ENCODE assay signal across 19 cellular contexts in the genomic region with DNA sequence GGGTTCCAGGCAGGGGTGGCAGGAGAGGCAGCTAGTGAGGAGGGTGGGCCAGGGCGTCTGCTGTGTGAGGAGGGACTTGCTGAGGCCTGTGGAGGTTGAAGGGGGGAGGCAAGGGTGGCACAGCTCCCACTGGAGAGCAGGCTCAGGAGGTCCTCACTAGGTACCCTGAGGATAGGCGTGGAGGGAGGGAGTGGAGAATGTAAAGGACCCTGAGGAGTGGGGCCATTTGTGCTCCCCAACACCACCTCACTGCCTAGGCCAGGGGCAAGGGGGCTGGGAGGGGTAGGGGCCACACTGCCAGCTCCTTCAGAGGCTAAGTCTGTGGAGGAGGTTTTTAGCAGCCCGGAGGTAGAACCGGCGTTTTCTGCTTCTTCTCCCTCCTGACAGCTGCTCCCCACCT.
DNase-seq lines count a peak whose midpoint lies in the region; ATAC-seq and TF ChIP-seq lines count a peak whose summit lies in the region.
"Had no signal": no experiment of that assay in that cellular context is flagged by ENCODE, and none has a peak within 500 bp of the region (broad histone marks: within the 10 kb centered on the region; RNA-seq: fewer than 3 reads in every experiment).

No MANE protein-coding gene starts in this region.

- TF ChIP-seq EP300 in esophagus muscularis mucosa (IDR thresholded peaks at IDR 0.05), result no peak

- no peak for TF ChIP-seq POLR2A in esophagus muscularis mucosa (IDR thresholded peaks at IDR 0.05; ENCODE audit: low read depth)

- intact Hi-C loops in natural killer cell (cut with micrococcal nuclease), result no loop called here
- intact Hi-C loops in esophagus muscularis mucosa (cut with DNase I), result no loop called here
- intact Hi-C loops in aorta (cut with DNase I), result no loop called here
- intact Hi-C loops in activated naive CD4-positive, alpha-beta T cell treated with anti-CD3 and anti-CD28 coated beads for 36 hours (cut with micrococcal nuclease), result no loop called here

- H3K27ac Mint-ChIP-seq in natural killer cell treated with Interleukin-12 subunit alpha and Interleukin-12 subunit beta and Interleukin-15 and Interleukin-18, amount 100 ng/mL, for 72 hours, result no peak overlapping the region
- H3K27ac Mint-ChIP-seq in natural killer cell, result no peak overlapping the region
- H3K27ac Mint-ChIP-seq in osteocyte (ENCODE audit: unreplicated experiment), result no peak overlapping the region
- no peak overlapping the region for H3K27ac Mint-ChIP-seq in activated naive CD4-positive, alpha-beta T cell treated with anti-CD3 and anti-CD28 coated beads for 36 hours
- H3K27ac Mint-ChIP-seq: CD4-positive, alpha-beta memory T cell had no signal

- H3K36me3 ChIP-seq in esophagus muscularis mucosa, result no peaks in the 10 kb centered on the region
- H3K36me3 ChIP-seq in aorta (ENCODE audit: control insufficient read depth in 1 of 2, insufficient read depth in 2 of 2, low read length in 1 of 2), result no peaks in the 10 kb centered on the region

- H3K4me3 Mint-ChIP-seq in natural killer cell treated with Interleukin-12 subunit alpha and Interleukin-12 subunit beta and Interleukin-15 and Interleukin-18, amount 100 ng/mL, for 72 hours, result no peak overlapping the region
- H3K4me3 Mint-ChIP-seq in natural killer cell (no peak overlapping the region), osteocyte (ENCODE audit: unreplicated experiment) (no peak overlapping the region)
- no peak overlapping the region for H3K4me3 Mint-ChIP-seq in activated naive CD4-positive, alpha-beta T cell treated with anti-CD3 and anti-CD28 coated beads for 36 hours
- H3K4me3 Mint-ChIP-seq: CD4-positive, alpha-beta memory T cell had no signal

- 65% methylated on average over 4 of the region's 5 CpGs for WGBS in esophagus muscularis mucosa
- WGBS in aorta, 2 donors, result 80 to 84% methylated on average over 5 of the region's 5 CpGs

- no peak overlapping the region for H3K4me3 ChIP-seq in esophagus muscularis mucosa
- no peak overlapping the region for H3K4me3 ChIP-seq in aorta (ENCODE audit: low read length in 2 of 2)

- H3K36me3 Mint-ChIP-seq in natural killer cell treated with Interleukin-12 subunit alpha and Interleukin-12 subunit beta and Interleukin-15 and Interleukin-18, amount 100 ng/mL, for 72 hours, result no peaks in the 10 kb centered on the region
- no peaks in the 10 kb centered on the region for H3K36me3 Mint-ChIP-seq in natural killer cell
- no peaks in the 10 kb centered on the region for H3K36me3 Mint-ChIP-seq in osteocyte (ENCODE audit: unreplicated experiment)
- no peaks in the 10 kb centered on the region for H3K36me3 Mint-ChIP-seq in activated naive CD4-positive, alpha-beta T cell treated with anti-CD3 and anti-CD28 coated beads for 36 hours (ENCODE audit: low read depth)
- H3K36me3 Mint-ChIP-seq: CD4-positive, alpha-beta memory T cell had no signal

- no peak overlapping the region for H3K27ac ChIP-seq in esophagus muscularis mucosa (replicated peaks in 1 of 4)
- no peak overlapping the region for H3K27ac ChIP-seq in aorta (ENCODE audit: low read depth in 1 of 2, low read length in 2 of 2)
- H3K27ac ChIP-seq: 22Rv1 had no signal

- H3K4me1 ChIP-seq in esophagus muscularis mucosa (no peaks in the 10 kb centered on the region), aorta (ENCODE audit: control insufficient read depth in 1 of 2, insufficient read depth in 2 of 2, low read length in 2 of 2) (no peaks in the 10 kb centered on the region)

- no peaks in the 10 kb centered on the region for H3K4me1 Mint-ChIP-seq in natural killer cell treated with Interleukin-12 subunit alpha and Interleukin-12 subunit beta and Interleukin-15 and Interleukin-18, amount 100 ng/mL, for 72 hours (ENCODE audit: low read depth in 2 of 2)
- H3K4me1 Mint-ChIP-seq in natural killer cell (no peaks in the 10 kb centered on the region), osteocyte (ENCODE audit: unreplicated experiment) (peaks cover 2% of the 10 kb centered on the region)
- no peaks in the 10 kb centered on the region for H3K4me1 Mint-ChIP-seq in activated naive CD4-positive, alpha-beta T cell treated with anti-CD3 and anti-CD28 coated beads for 36 hours (ENCODE audit: low read depth)
- H3K4me1 Mint-ChIP-seq: CD4-positive, alpha-beta memory T cell had no signal

- H3K27me3 Mint-ChIP-seq in natural killer cell treated with Interleukin-12 subunit alpha and Interleukin-12 subunit beta and Interleukin-15 and Interleukin-18, amount 100 ng/mL, for 72 hours, result peaks cover 0 to 4% of the 10 kb centered on the region in 2 donors
- H3K27me3 Mint-ChIP-seq in natural killer cell (ENCODE audit: low read depth in 2 of 2) (peaks cover 0 to 7% of the 10 kb centered on the region in 2 donors), osteocyte (ENCODE audit: unreplicated experiment) (peaks cover 6% of the 10 kb centered on the region)
- no peaks in the 10 kb centered on the region for H3K27me3 Mint-ChIP-seq in activated naive CD4-positive, alpha-beta T cell treated with anti-CD3 and anti-CD28 coated beads for 36 hours (ENCODE audit: low read depth)

- H3K9me3 ChIP-seq in esophagus muscularis mucosa (no peaks in the 10 kb centered on the region), aorta (ENCODE audit: control insufficient read depth, low read length) (no peaks in the 10 kb centered on the region)

- TF ChIP-seq CTCF in natural killer cell (IDR thresholded peaks at IDR 0.05), result no peak
- TF ChIP-seq CTCF in esophagus muscularis mucosa (IDR thresholded peaks at IDR 0.05), result no peak
- no peak for TF ChIP-seq CTCF in osteocyte (IDR thresholded peaks at IDR 0.05)

- no peaks in the 10 kb centered on the region for H3K9me3 Mint-ChIP-seq in natural killer cell treated with Interleukin-12 subunit alpha and Interleukin-12 subunit beta and Interleukin-15 and Interleukin-18, amount 100 ng/mL, for 72 hours
- H3K9me3 Mint-ChIP-seq in natural killer cell (no peaks in the 10 kb centered on the region), osteocyte (ENCODE audit: unreplicated experiment) (no peaks in the 10 kb centered on the region)
- H3K9me3 Mint-ChIP-seq in activated naive CD4-positive, alpha-beta T cell treated with anti-CD3 and anti-CD28 coated beads for 36 hours, result no peaks in the 10 kb centered on the region

- ATAC-seq in natural killer cell treated with Interleukin-12 subunit alpha and Interleukin-12 subunit beta and Interleukin-15 and Interleukin-18, amount 100 ng/mL, for 72 hours, result peak; percentile 15 to 43
- ATAC-seq in natural killer cell (no peak), aorta (ENCODE audit: low FRiP score) (peak; percentile 28)

- DNase-seq in natural killer cell treated with Interleukin-12 subunit alpha and Interleukin-12 subunit beta and Interleukin-15 and Interleukin-18, amount 100 ng/mL, for 72 hours (ENCODE audit: low spot score), result no peak
- DNase-seq in natural killer cell (no peak), esophagus muscularis mucosa (ENCODE audit: extremely low spot score) (peak; percentile 86), osteocyte (ENCODE audit: extremely low spot score, unreplicated experiment) (peak; percentile 73), aorta (no peak), NCI-H2081 (lab: John Stamatoyannopoulos, UW) (no peak)
- DNase-seq in activated naive CD4-positive, alpha-beta T cell treated with anti-CD3 and anti-CD28 coated beads for 36 hours, result no peak
- no peak for DNase-seq in activated CD4-positive, alpha-beta T cell treated with anti-CD3 and anti-CD28 coated beads, Interleukin-2, amount 50 U/mL, for 48 hours
- DNase-seq: AML-193; Calu3; CD4-positive, alpha-beta memory T cell; COR-L47; DMS53; DMS79 treated with DMSO at 0.1 percent for 48 hours; GF-D8; GOT3; H7; HCEC 1CT had no signal

- CTCF ChIA-PET in activated naive CD4-positive, alpha-beta T cell treated with anti-CD3 and anti-CD28 coated beads for 36 hours (lab: Charles Lee), result no interaction called here

- H3K27me3 ChIP-seq in esophagus muscularis mucosa (peaks cover 0 to 32% (median 0%) of the 10 kb centered on the region in 4 donors), aorta (ENCODE audit: control insufficient read depth in 1 of 2, insufficient read depth in 2 of 2, low read length in 1 of 2) (no peaks in the 10 kb centered on the region)

Comparison
In these comparisons a context has a peak if more than half of its experiments do, and no peak if none do; other contexts are left out.
1. ATAC-seq: peak in natural killer cell treated with Interleukin-12 subunit alpha and Interleukin-12 subunit beta and Interleukin-15 and Interleukin-18, amount 100 ng/mL, for 72 hours (2 of 2) and aorta (single experiment); none in natural killer cell (0 of 3).
2. DNase-seq: peak in esophagus muscularis mucosa (single experiment) and osteocyte (single experiment); none in natural killer cell treated with Interleukin-12 subunit alpha and Interleukin-12 subunit beta and Interleukin-15 and Interleukin-18, amount 100 ng/mL, for 72 hours (single experiment), natural killer cell (single experiment), aorta (0 of 2), NCI-H2081 (0 of 2), activated naive CD4-positive, alpha-beta T cell treated with anti-CD3 and anti-CD28 coated beads for 36 hours (single experiment) and activated CD4-positive, alpha-beta T cell treated with anti-CD3 and anti-CD28 coated beads, Interleukin-2, amount 50 U/mL, for 48 hours (0 of 2).